Comparison of ENCODE assay signal across 1 cellular context in genomic region chr13:72204291-72204690, GRCh38.
TF ChIP-seq lines count a peak whose summit lies in the region.

No MANE protein-coding gene starts in this region.

TF ChIP-seq in GM23338, 12 proteins besides CTCF, POLR2A, EP300 and RAD21 (continued from another document):
- no peak for TF ChIP-seq ZNF462 (CRISPR knock-in tag; IDR thresholded peaks at IDR 0.05)
- no peak for TF ChIP-seq ZNF331 (CRISPR knock-in tag; IDR thresholded peaks at IDR 0.05; ENCODE audit: low read depth)
- no peak for TF ChIP-seq CREB1 (CRISPR knock-in tag; IDR thresholded peaks at IDR 0.05; ENCODE audit: low read depth)
- TF ChIP-seq JUNB (IDR thresholded peaks at IDR 0.05; ENCODE audit: unreplicated experiment), result no peak
- TF ChIP-seq STAT1 (IDR thresholded peaks at IDR 0.05; ENCODE audit: unreplicated experiment), result no peak
- no peak for TF ChIP-seq EZH2 (IDR thresholded peaks at IDR 0.05; ENCODE audit: low read depth, unreplicated experiment)
- no peak for TF ChIP-seq EZH2phosphoT487 (IDR thresholded peaks at IDR 0.05; ENCODE audit: unreplicated experiment)
